Comparison of ENCODE assay signal across 24 cellular contexts in genomic region chr12:56348776-56349175, GRCh38. TPM values are rescaled to one million over a fixed set of nuclear protein-coding genes. Genes with fewer than 3 reads are reported as not detected.
"Had no signal": no experiment of that assay in that cellular context is flagged by ENCODE, and none has a peak within 500 bp of the region (broad histone marks: within the 10 kb centered on the region; RNA-seq: fewer than 3 reads in every experiment).

No MANE protein-coding gene starts in this region.

- H3K27me3 ChIP-seq: dorsolateral prefrontal cortex, heart right ventricle, right atrium auricular region, sigmoid colon, stomach, transverse colon had no signal

- H3K4me1 ChIP-seq: heart right ventricle, right atrium auricular region, sigmoid colon, stomach, transverse colon had no signal

- FAIRE-seq: frontal cortex, islet of Langerhans had no signal

- H3K27ac ChIP-seq: coronary artery, heart right ventricle, right atrium auricular region, sigmoid colon, skin epidermis, stomach, thoracic aorta, transverse colon had no signal

- H3K4me3 ChIP-seq: coronary artery, dorsolateral prefrontal cortex, heart right ventricle, mucosa of descending colon, right atrium auricular region, sigmoid colon, skin epidermis, stomach, thoracic aorta, transverse colon had no signal

- H3K4me3 Mint-ChIP-seq: natural killer cell, neural crest cell had no signal

- H3K9me3 ChIP-seq: heart right ventricle, mucosa of descending colon, right atrium auricular region, sigmoid colon, stomach, thoracic aorta, transverse colon had no signal

- DNase-seq: effector CD8-positive, alpha-beta T cell; heart right ventricle; hypothalamus; kidney glomerular epithelial cell; mucosa of descending colon; natural killer cell; stimulated activated CD4-positive, alpha-beta T cell treated with anti-CD3 and anti-CD28 coated beads, Interleukin-12 subunit alpha, Interleukin-12 subunit beta, amount 100 ng/mL, for 4 hours; stomach; transverse colon had no signal

- H3K9me3 Mint-ChIP-seq: natural killer cell, neural crest cell had no signal

- H3K4me1 Mint-ChIP-seq: neural crest cell had no signal

- ATAC-seq: heart right ventricle, mucosa of descending colon, natural killer cell had no signal

- H3K27ac Mint-ChIP-seq: natural killer cell had no signal

RNA-seq across cellular contexts. Expression of gene IL23A, which starts 10.1 kb away (rescaled TPM):
- total RNA-seq: chondrocyte, frontal cortex, glomerular endothelial cell, osteocyte, right atrium auricular region, sigmoid colon, thoracic aorta had no signal

RNA-seq across cellular contexts. Expression of gene APOF, which starts 13.9 kb away (rescaled TPM):
- total RNA-seq: chondrocyte, dorsolateral prefrontal cortex, frontal cortex, glomerular endothelial cell, heart right ventricle, lung microvascular endothelial cell, mucosa of descending colon, natural killer cell, neural crest cell, osteocyte, right atrium auricular region, sigmoid colon, stomach, thoracic aorta, transverse colon, ureter had no signal
- polyA plus RNA-seq: esophagus, heart right ventricle, sigmoid colon, stomach had no signal
